Comparison of ENCODE assay signal across 8 cellular contexts in genomic region chr6:75186581-75186980, GRCh38. TPM values are rescaled to one million over a fixed set of nuclear protein-coding genes. Genes with fewer than 3 reads are reported as not detected.
"Had no signal": no experiment of that assay in that cellular context is flagged by ENCODE, and none has a peak within 500 bp of the region (broad histone marks: within the 10 kb centered on the region; RNA-seq: fewer than 3 reads in every experiment).

No MANE protein-coding gene starts in this region.

RNA-seq across cellular contexts. Expression of gene COL12A1, which starts 19.3 kb away (rescaled TPM):
- total RNA-seq: activated B cell treated with CpG ODN at 0.5 μM for 24 hours; activated CD4-positive, alpha-beta memory T cell treated with anti-CD3 and anti-CD28 coated beads for 36 hours; activated CD4-positive, alpha-beta memory T cell treated with anti-CD3 and anti-CD28 coated beads, Interleukin-2, amount 10 ng/mL, durations not matched to agents 7 days and 5 days; activated CD4-positive, alpha-beta T cell treated with anti-CD3 and anti-CD28 coated beads, Interleukin-2, amount 10 ng/mL, durations not matched to agents 7 days and 5 days; activated CD8-positive, alpha-beta memory T cell treated with anti-CD3 and anti-CD28 coated beads for 36 hours; activated CD8-positive, alpha-beta memory T cell treated with anti-CD3 and anti-CD28 coated beads, Interleukin-2, amount 10 ng/mL, durations not matched to agents 7 days and 5 days; T-helper 1 cell treated with Interleukin-12 subunit alpha and Interleukin-12 subunit beta and Interleukin-4 antibody, amounts not matched to agents 30 ng/mL and 1 ng/mL, for 36 hours; T-helper 2 cell treated with Interferon-gamma antibody and Interleukin-4, amounts not matched to agents 100 ng/mL and 5 ng/mL, for 36 hours had no signal
